In genomic region chr10:5502903-5503835, GRCh38 we compare ENCODE assay signal across 14 cellular contexts. TPM values are rescaled to one million over a fixed set of nuclear protein-coding genes. Genes with fewer than 3 reads are reported as not detected.
DNase-seq lines count a peak whose midpoint lies in the region; ATAC-seq and TF ChIP-seq lines count a peak whose summit lies in the region.
"Had no signal": no experiment of that assay in that cellular context is flagged by ENCODE, and none has a peak within 500 bp of the region (broad histone marks: within the 10 kb centered on the region; RNA-seq: fewer than 3 reads in every experiment).

No MANE protein-coding gene starts in this region.

- no peaks in the 10 kb centered on the region for H3K9me2 ChIP-seq in GM23248 (ENCODE audit: insufficient read depth)

- no peak overlapping the region for H3K27ac ChIP-seq in left lung
- no peak overlapping the region for H3K27ac ChIP-seq in GM23248
- H3K27ac ChIP-seq: left ventricle myocardium inferior had no signal

- no peak overlapping the region for H3K4me3 Mint-ChIP-seq in activated naive CD4-positive, alpha-beta T cell treated with anti-CD3 and anti-CD28 coated beads, Interleukin-2, amount 10 ng/mL, durations not matched to agents 7 days and 5 days

- H3K4me3 ChIP-seq in left lung (no peak overlapping the region), GM23248 (no peak overlapping the region)
- H3K4me3 ChIP-seq: left ventricle myocardium inferior had no signal

- intact Hi-C loops in cardiac septum (cut with DNase I), result no loop called here
- intact Hi-C loops in left ventricle myocardium superior (cut with micrococcal nuclease), result no loop called here
- intact Hi-C loops in left lung (cut with DNase I), result no loop called here

- H2AFZ ChIP-seq in GM23248, result no peak overlapping the region

- H3K27ac Mint-ChIP-seq in activated naive CD4-positive, alpha-beta T cell treated with anti-CD3 and anti-CD28 coated beads, Interleukin-2, amount 10 ng/mL, durations not matched to agents 7 days and 5 days, result no peak overlapping the region

- H3K4me1 ChIP-seq in left lung (peaks cover 0 to 7% of the 10 kb centered on the region in 2 donors), GM23248 (ENCODE audit: insufficient read depth) (no peaks in the 10 kb centered on the region)
- H3K4me1 ChIP-seq: left ventricle myocardium inferior had no signal

- H3K4me1 Mint-ChIP-seq in activated naive CD4-positive, alpha-beta T cell treated with anti-CD3 and anti-CD28 coated beads, Interleukin-2, amount 10 ng/mL, durations not matched to agents 7 days and 5 days, result no peaks in the 10 kb centered on the region

- ATAC-seq in left ventricle myocardium superior (no peak), left lung (peak; percentile 87)

- H3K36me3 Mint-ChIP-seq in activated naive CD4-positive, alpha-beta T cell treated with anti-CD3 and anti-CD28 coated beads, Interleukin-2, amount 10 ng/mL, durations not matched to agents 7 days and 5 days, result no peaks in the 10 kb centered on the region

- H3K79me2 ChIP-seq in GM23248 (ENCODE audit: insufficient read depth), result no peaks in the 10 kb centered on the region

- DNase-seq in cardiac septum (ENCODE audit: low spot score) (peak; percentile 70), left ventricle myocardium superior (no peak), RPMI8226 (peak; percentile 79), left lung (peak in 1 of 2 donors; percentile 63), ureter (ENCODE audit: low spot score) (peak; percentile 78), GM23248 (no peak)
- DNase-seq in activated naive CD4-positive, alpha-beta T cell treated with anti-CD3 and anti-CD28 coated beads, Interleukin-2, amount 10 ng/mL, durations not matched to agents 7 days and 5 days, result no peak
- no peak for DNase-seq in stimulated activated naive CD4-positive, alpha-beta T cell treated with Interleukin-2 at 50 U/mL for 16 hours (lab: John Stamatoyannopoulos, UW)
- DNase-seq: left ventricle myocardium inferior, NCI-H446, nucleus accumbens, Right ventricle myocardium superior had no signal

- H3K9me3 Mint-ChIP-seq in activated naive CD4-positive, alpha-beta T cell treated with anti-CD3 and anti-CD28 coated beads, Interleukin-2, amount 10 ng/mL, durations not matched to agents 7 days and 5 days, result no peaks in the 10 kb centered on the region

- WGBS in GM23248 (ENCODE audit: low coverage in 1 of 2, low lambda C conversion rate in 2 of 2, missing lambda C conversion rate in 2 of 2), 2 experiments, result 45 to 58% methylated on average over 8 of the region's 8 CpGs

- in situ Hi-C loops in GM23248 (cut with MboI), result no loop called here

- H3F3A ChIP-seq in GM23248 (ENCODE audit: insufficient read depth), result no peaks in the 10 kb centered on the region

- H3K27me3 ChIP-seq in left lung (peaks cover 0 to 7% of the 10 kb centered on the region in 2 donors), GM23248 (replicated peaks; ENCODE audit: insufficient read depth) (no peaks in the 10 kb centered on the region; the same call in 1 of the 2 replicates)

- H3K9ac ChIP-seq in GM23248, result no peak overlapping the region

- CTCF ChIA-PET in activated naive CD4-positive, alpha-beta T cell treated with anti-CD3 and anti-CD28 coated beads, Interleukin-2, amount 10 ng/mL, durations not matched to agents 7 days and 5 days (lab: Charles Lee), result interaction anchor here (1.0 kb wide), 1 partner anchor 120 kb away, joined by 5 read pairs; no protein-coding TSS in a partner anchor

- H3K9me3 ChIP-seq in left lung (no peaks in the 10 kb centered on the region), GM23248 (ENCODE audit: low read depth) (no peaks in the 10 kb centered on the region)
- H3K9me3 ChIP-seq: left ventricle myocardium inferior had no signal

- peaks cover 49% of the 10 kb centered on the region for H3K27me3 Mint-ChIP-seq in activated naive CD4-positive, alpha-beta T cell treated with anti-CD3 and anti-CD28 coated beads, Interleukin-2, amount 10 ng/mL, durations not matched to agents 7 days and 5 days

- H3K36me3 ChIP-seq in left lung (no peaks in the 10 kb centered on the region), GM23248 (ENCODE audit: low read depth) (no peaks in the 10 kb centered on the region)
- H3K36me3 ChIP-seq: left ventricle myocardium inferior had no signal

- H4K20me1 ChIP-seq in GM23248 (ENCODE audit: insufficient read depth), result no peaks in the 10 kb centered on the region

- no peak for TF ChIP-seq CTCF in left lung (IDR thresholded peaks at IDR 0.05)

- no peak overlapping the region for H3K4me2 ChIP-seq in GM23248 (ENCODE audit: unreplicated experiment)

RNA-seq across cellular contexts. Expression of gene CALML5, which starts 3.8 kb away (rescaled TPM):
- total RNA-seq in cardiac septum, result not detected
- total RNA-seq in left ventricle myocardium superior, result not detected
- total RNA-seq in left lung, result not detected
- total RNA-seq in ureter, result not detected
- not detected in 2 replicates for total RNA-seq in GM23248 (2014; rRNA removed; shearing (Covaris generic))
- not detected in 2 replicates for polyA plus RNA-seq in GM23248 (2016; fragmentation: Nextera tagmentation; extraction: Ambion mirVana)
- total RNA-seq: aorta, left ventricle myocardium inferior, LHCN-M2, Right ventricle myocardium superior had no signal
- polyA plus RNA-seq: aorta had no signal

RNA-seq across cellular contexts. Expression of gene CALML3, which starts 21.6 kb away (rescaled TPM):
- not detected for total RNA-seq in cardiac septum
- total RNA-seq in left ventricle myocardium superior, result not detected
- total RNA-seq in left lung, result not detected
- not detected for total RNA-seq in ureter
- total RNA-seq in GM23248 (2014; rRNA removed; shearing (Covaris generic)), result not detected in 2 replicates
- polyA plus RNA-seq in GM23248 (2016; fragmentation: Nextera tagmentation; extraction: Ambion mirVana), result not detected in 2 replicates
- total RNA-seq: aorta, left ventricle myocardium inferior, LHCN-M2, Right ventricle myocardium superior had no signal

Comparison
In these comparisons a context has a peak if more than half of its experiments do, and no peak if none do; other contexts are left out.
1. DNase-seq: peak in cardiac septum (single experiment), RPMI8226 (single experiment) and ureter (single experiment); none in left ventricle myocardium superior (single experiment), GM23248 (single experiment), activated naive CD4-positive, alpha-beta T cell treated with anti-CD3 and anti-CD28 coated beads, Interleukin-2, amount 10 ng/mL, durations not matched to agents 7 days and 5 days (single experiment) and stimulated activated naive CD4-positive, alpha-beta T cell treated with Interleukin-2 at 50 U/mL for 16 hours (single experiment).